ENCODE assay signal across 21 cellular contexts in genomic region chr11:111352935-111353695, GRCh38. TPM values are rescaled to one million over a fixed set of nuclear protein-coding genes. Genes with fewer than 3 reads are reported as not detected.
DNase-seq lines count a peak whose midpoint lies in the region; ATAC-seq, FAIRE-seq and TF ChIP-seq lines count a peak whose summit lies in the region.
"Had no signal": no experiment of that assay in that cellular context is flagged by ENCODE, and none has a peak within 500 bp of the region (broad histone marks: within the 10 kb centered on the region; RNA-seq: fewer than 3 reads in every experiment).

No MANE protein-coding gene starts in this region.

- H3K36me3 Mint-ChIP-seq in nephron progenitor cell (ENCODE audit: low read depth), result no peaks in the 10 kb centered on the region
- H3K36me3 Mint-ChIP-seq: CD4-positive, alpha-beta memory T cell had no signal

- H3K4me2 ChIP-seq in HepG2 (ENCODE audit: low read depth, low read length), result no peak overlapping the region

- H3K27me3 ChIP-seq in HepG2 (ENCODE audit: control insufficient read depth in 1 of 2, insufficient read depth in 2 of 2, low read length in 2 of 2), result no peaks in the 10 kb centered on the region
- no peaks in the 10 kb centered on the region for H3K27me3 ChIP-seq in right lobe of liver
- H3K27me3 ChIP-seq in body of pancreas, result no peaks in the 10 kb centered on the region
- H3K27me3 ChIP-seq in ascending aorta, result no peaks in the 10 kb centered on the region
- H3K27me3 ChIP-seq: gastroesophageal sphincter, upper lobe of left lung had no signal

- FAIRE-seq in HepG2 (lab: Jason Lieb, UNC), result no peak

- TF ChIP-seq CTCF in HepG2 (CRISPR knock-in tag; IDR thresholded peaks at IDR 0.05) (no peak), right lobe of liver (IDR thresholded peaks at IDR 0.05) (no peak), body of pancreas (IDR thresholded peaks at IDR 0.05) (no peak), nephron progenitor cell (IDR thresholded peaks at IDR 0.05) (no peak), ascending aorta (IDR thresholded peaks at IDR 0.05) (no peak)

- BruUV-seq in HepG2 (replicated peaks; lab: Mats Ljungman, UMichigan), result no TSS peak

- H2AFZ ChIP-seq in HepG2 (ENCODE audit: low read length), result no peak overlapping the region

- H4K20me1 ChIP-seq in HepG2 (ENCODE audit: insufficient read depth, low read length), result no peaks in the 10 kb centered on the region

- peaks cover 22% of the 10 kb centered on the region for H3K27me3 Mint-ChIP-seq in nephron progenitor cell (ENCODE audit: low read depth, poor library complexity)

- H3K4me3 ChIP-seq in HepG2 (replicated peaks in 1 of 3; ENCODE audit: insufficient read depth in 1 of 3, low read depth in 2 of 3, low read length in 3 of 3), result no peak overlapping the region
- no peak overlapping the region for H3K4me3 ChIP-seq in right lobe of liver
- no peak overlapping the region for H3K4me3 ChIP-seq in body of pancreas
- no peak overlapping the region for H3K4me3 ChIP-seq in ascending aorta
- H3K4me3 ChIP-seq: gastroesophageal sphincter, upper lobe of left lung had no signal

- ATAC-seq in HepG2 (no peak), right lobe of liver (no peak), body of pancreas (peak; percentile 84), GM19455 (IDR thresholded peaks at IDR 0.05; ENCODE audit: unreplicated experiment) (no peak), GM19452 (IDR thresholded peaks at IDR 0.05; ENCODE audit: unreplicated experiment) (no peak)
- ATAC-seq: gastroesophageal sphincter had no signal

- no peak for TF ChIP-seq POLR2A in HepG2 (IDR thresholded peaks at IDR 0.05; ENCODE audit: insufficient read depth in 1 of 2, low read depth in 2 of 2, low read length in 2 of 2)
- no peak for TF ChIP-seq POLR2A in right lobe of liver (IDR thresholded peaks at IDR 0.05)
- TF ChIP-seq POLR2A in body of pancreas (IDR thresholded peaks at IDR 0.05), result no peak

- POLR2A ChIA-PET in HepG2 (lab: Yijun Ruan, JAX), result interaction anchor here (1.2 to 3.0 kb wide), 3 partner anchors 17 to 54 kb away, joined by 3 to 15 read pairs (median 6); partner anchors contain the start of gene POU2AF3

- H3K4me1 ChIP-seq in HepG2 (ENCODE audit: insufficient read depth, low read length) (peaks cover 77% of the 10 kb centered on the region), right lobe of liver (peaks cover 0 to 4% (median 0%) of the 10 kb centered on the region in 4 donors), body of pancreas (peaks cover 45% of the 10 kb centered on the region), ascending aorta (no peaks in the 10 kb centered on the region)
- H3K4me1 ChIP-seq: gastroesophageal sphincter, upper lobe of left lung had no signal

- H3K36me3 ChIP-seq in HepG2 (replicated peaks in 1 of 2; ENCODE audit: control insufficient read depth in 1 of 2, insufficient read depth in 2 of 2, low read length in 2 of 2) (no peaks in the 10 kb centered on the region), right lobe of liver (no peaks in the 10 kb centered on the region), body of pancreas (replicated peaks in 1 of 2; ENCODE audit: insufficient read depth in 1 of 2, low read depth in 2 of 2) (no peaks in the 10 kb centered on the region), ascending aorta (no peaks in the 10 kb centered on the region)
- H3K36me3 ChIP-seq: gastroesophageal sphincter, upper lobe of left lung had no signal

- intact Hi-C loops in HepG2 (cut with micrococcal nuclease; ENCODE audit: unreplicated experiment), result no loop called here
- intact Hi-C loops in right lobe of liver (cut with DNase I), result no loop called here
- intact Hi-C loops in body of pancreas (cut with DNase I), result no loop called here
- intact Hi-C loops in ascending aorta (cut with DNase I), result loop anchor here (10.0 kb wide), 1 partner anchor 48 kb away; no protein-coding TSS in a partner anchor

- H3K27ac ChIP-seq in HepG2 (ENCODE audit: extremely low read length, insufficient read depth, low read length), result no peak overlapping the region
- no peak overlapping the region for H3K27ac ChIP-seq in right lobe of liver
- peak overlapping the region; percentile 9 to 66 (median 50) for H3K27ac ChIP-seq in body of pancreas
- H3K27ac ChIP-seq in ascending aorta, result no peak overlapping the region
- H3K27ac ChIP-seq: epithelial cell of prostate, gastroesophageal sphincter had no signal

- no peaks in the 10 kb centered on the region for H3K79me2 ChIP-seq in HepG2 (ENCODE audit: insufficient read depth, low read length)

- in situ Hi-C loops in HepG2 (cut with HindIII; ENCODE audit: extremely low pct_ligation_motif_present, low pct_unique_long_range_greater_than_20kb), result no loop called here

- WGBS in HepG2 (ENCODE audit: low lambda C conversion rate), result 69% methylated on average over 8 of the region's 8 CpGs
- 73% methylated on average over 5 of the region's 8 CpGs for WGBS in right lobe of liver (ENCODE audit: insufficient coverage, low coverage, low lambda C conversion rate, missing lambda C conversion rate)
- WGBS in body of pancreas, 2 donors, result 25 to 40% methylated on average over 8 of the region's 8 CpGs

- H3K9me3 ChIP-seq in HepG2 (ENCODE audit: low read length), result no peaks in the 10 kb centered on the region
- no peaks in the 10 kb centered on the region for H3K9me3 ChIP-seq in right lobe of liver
- H3K9me3 ChIP-seq in body of pancreas, result no peaks in the 10 kb centered on the region
- H3K9me3 ChIP-seq in ascending aorta, result no peaks in the 10 kb centered on the region
- H3K9me3 ChIP-seq: gastroesophageal sphincter, upper lobe of left lung had no signal

- H3K27ac Mint-ChIP-seq in nephron progenitor cell, result peak overlapping the region; percentile 70
- H3K27ac Mint-ChIP-seq: activated naive CD4-positive, alpha-beta T cell treated with anti-CD3 and anti-CD28 coated beads for 36 hours; T-helper 1 cell treated with Interleukin-12 subunit alpha and Interleukin-12 subunit beta and Interleukin-4 antibody, amounts not matched to agents 30 μg/mL and 1 μg/mL, for 36 hours had no signal

- H3K4me3 Mint-ChIP-seq in nephron progenitor cell, result peak overlapping the region; percentile 30
- H3K4me3 Mint-ChIP-seq: activated naive CD4-positive, alpha-beta T cell treated with anti-CD3 and anti-CD28 coated beads for 36 hours; CD4-positive, alpha-beta memory T cell; T-helper 1 cell treated with Interleukin-12 subunit alpha and Interleukin-12 subunit beta and Interleukin-4 antibody, amounts not matched to agents 30 μg/mL and 1 μg/mL, for 36 hours had no signal

- no peak for TF ChIP-seq RAD21 in HepG2 (CRISPR knock-in tag; IDR thresholded peaks at IDR 0.05)

- H3K9ac ChIP-seq in HepG2 (ENCODE audit: insufficient read depth, low read depth, low read length), result no peak overlapping the region

- peaks cover 33% of the 10 kb centered on the region for H3K4me1 Mint-ChIP-seq in nephron progenitor cell
- H3K4me1 Mint-ChIP-seq: CD4-positive, alpha-beta memory T cell had no signal

- DNase-seq in HepG2 (ENCODE audit: low spot score), result no peak
- DNase-seq in right lobe of liver, result no peak
- DNase-seq in body of pancreas, result peak; percentile 60 to 78 (median 72)
- DNase-seq in nephron progenitor cell, result no peak
- no peak for DNase-seq in ascending aorta (ENCODE audit: low spot score in 2 of 2)
- no peak for DNase-seq in stimulated activated CD4-positive, alpha-beta T cell treated with anti-CD3 and anti-CD28 coated beads, Interleukin-2, amount 100 ng/mL, for 48 hours
- DNase-seq: activated CD8-positive, alpha-beta memory T cell treated with anti-CD3 and anti-CD28 coated beads, Interleukin-2, amount 50 U/mL, for 4 hours; activated naive CD4-positive, alpha-beta T cell treated with anti-CD3 and anti-CD28 coated beads for 36 hours; CD4-positive, alpha-beta memory T cell; DMS79 treated with DMSO at 0.1 percent for 48 hours; GOT3; NCI-H146; NCI-H2227 treated with DMSO at 0.1 percent for 48 hours; stimulated activated CD4-positive, alpha-beta T cell treated with anti-CD3 and anti-CD28 coated beads, Interleukin-4, amount 100 ng/mL, for 1 hour; upper lobe of left lung had no signal

- H3K9me3 Mint-ChIP-seq in nephron progenitor cell, result no peaks in the 10 kb centered on the region
- H3K9me3 Mint-ChIP-seq: activated naive CD4-positive, alpha-beta T cell treated with anti-CD3 and anti-CD28 coated beads for 36 hours; CD4-positive, alpha-beta memory T cell; T-helper 1 cell treated with Interleukin-12 subunit alpha and Interleukin-12 subunit beta and Interleukin-4 antibody, amounts not matched to agents 30 μg/mL and 1 μg/mL, for 36 hours had no signal

- no peak for TF ChIP-seq EP300 in HepG2 (IDR thresholded peaks at IDR 0.05; ENCODE audit: low read depth in 2 of 2, low read length in 2 of 2)
- TF ChIP-seq EP300 in HepG2 (CRISPR knock-in tag; IDR thresholded peaks at IDR 0.05; ENCODE audit: borderline replicate concordance), result no peak

- CTCF ChIA-PET in HepG2 (lab: Yijun Ruan, JAX; ENCODE audit: low intra/inter-chr PET ratio, low total read pairs), result no interaction called here

RNA-seq across cellular contexts. Expression of gene POU2AF1, which starts 26.0 kb away (rescaled TPM):
- total RNA-seq in HepG2 (2016; rRNA removed; fragmentation: Illumina TruSeq; extraction: Trizol) (1.8 and 1.9 TPM in 2 replicates), right lobe of liver (1 to 10 TPM in 2 of 6 experiments, under 1 TPM in 4; 0.06 to 2.4 (median 0.63) TPM), body of pancreas (1 to 10 TPM in 1 of 2 donors, not detected in 1; 8.9 TPM), ascending aorta (0.11 TPM)
- 0.40 and 0.53 TPM in 2 replicates for total RNA-seq in HepG2 (2016; cell fraction: cytosol; rRNA removed; fragmentation: Illumina TruSeq; extraction: Trizol; ENCODE audit: low read depth)
- total RNA-seq in HepG2 (2016; cell fraction: insoluble cytoplasmic fraction; rRNA removed; fragmentation: Illumina TruSeq; extraction: Trizol), result 1.0 and 1.1 TPM in 2 replicates
- 0.65 and 2.2 TPM in 2 replicates for total RNA-seq in HepG2 (2016; cell fraction: membrane; rRNA removed; fragmentation: Illumina TruSeq; extraction: Trizol)
- 0.81 and 1.8 TPM in 2 replicates for total RNA-seq in HepG2 (2016; cell fraction: nucleus; rRNA removed; fragmentation: Illumina TruSeq; extraction: Trizol)
- 3.6 and 5.3 TPM in 2 replicates for polyA plus RNA-seq in HepG2 (2011; rRNA removed)
- 3.0 and 3.2 TPM in 2 replicates for polyA plus RNA-seq in HepG2 (2011; cell fraction: cytosol; rRNA removed)
- 8.2 and 10.5 TPM in 2 replicates for polyA plus RNA-seq in HepG2 (2011; cell fraction: nucleus; rRNA removed)
- polyA plus RNA-seq in HepG2 (2012), result 4.9 and 6.1 TPM in 2 replicates
- 0.52 and 0.81 TPM in 2 replicates for polyA plus RNA-seq in HepG2 (2016; cell fraction: cytosol; fragmentation: Illumina TruSeq; extraction: Trizol; ENCODE audit: low read depth)
- 2.3 and 2.6 TPM in 2 replicates for polyA plus RNA-seq in HepG2 (2016; cell fraction: insoluble cytoplasmic fraction; fragmentation: Illumina TruSeq; extraction: Trizol; ENCODE audit: low read depth)
- 1.4 TPM in 2 replicates for polyA plus RNA-seq in HepG2 (2016; cell fraction: membrane; fragmentation: Illumina TruSeq; extraction: Trizol; ENCODE audit: low read depth)
- 3.4 and 4.0 TPM in 2 replicates for polyA plus RNA-seq in HepG2 (2016; cell fraction: nucleus; fragmentation: Illumina TruSeq; extraction: Trizol; ENCODE audit: insufficient read depth, low read depth)
- polyA minus RNA-seq in HepG2 (2011; rRNA and poly(A)+ RNA removed; ENCODE audit: low replicate concordance), result 0.28 and 3.3 TPM in 2 replicates
- polyA minus RNA-seq in HepG2 (2011; cell fraction: cytosol; rRNA and poly(A)+ RNA removed), result 3.1 and 3.6 TPM in 2 replicates
- 4.1 and 5.3 TPM in 2 replicates for polyA minus RNA-seq in HepG2 (2011; cell fraction: nucleus; rRNA and poly(A)+ RNA removed)
- total RNA-seq: A673 had no signal

RNA-seq across cellular contexts. Expression of gene POU2AF3, which starts 54.8 kb away (rescaled TPM):
- total RNA-seq in HepG2 (2016; rRNA removed; fragmentation: Illumina TruSeq; extraction: Trizol) (4.9 and 7.8 TPM in 2 replicates), right lobe of liver (under 1 TPM; 0.39 to 0.86 (median 0.52) TPM), body of pancreas (10 to 100 TPM in 1 of 2 donors, 1 to 10 TPM in 1; 1.0 to 10.9 TPM), ascending aorta (not detected)
- total RNA-seq in HepG2 (2016; cell fraction: cytosol; rRNA removed; fragmentation: Illumina TruSeq; extraction: Trizol; ENCODE audit: low read depth), result 2.0 and 2.8 TPM in 2 replicates
- 5.5 and 7.3 TPM in 2 replicates for total RNA-seq in HepG2 (2016; cell fraction: insoluble cytoplasmic fraction; rRNA removed; fragmentation: Illumina TruSeq; extraction: Trizol)
- total RNA-seq in HepG2 (2016; cell fraction: membrane; rRNA removed; fragmentation: Illumina TruSeq; extraction: Trizol), result 3.5 and 4.6 TPM in 2 replicates
- 10.6 and 11.1 TPM in 2 replicates for total RNA-seq in HepG2 (2016; cell fraction: nucleus; rRNA removed; fragmentation: Illumina TruSeq; extraction: Trizol)
- 70.7 and 71.2 TPM in 2 replicates for polyA plus RNA-seq in HepG2 (2011; rRNA removed)
- polyA plus RNA-seq in HepG2 (2011; cell fraction: cytosol; rRNA removed), result 32.5 and 33.6 TPM in 2 replicates
- polyA plus RNA-seq in HepG2 (2011; cell fraction: nucleus; rRNA removed), result 175 and 193 TPM in 2 replicates
- polyA plus RNA-seq in HepG2 (2012), result 26.6 and 28.4 TPM in 2 replicates
- 4.2 and 5.4 TPM in 2 replicates for polyA plus RNA-seq in HepG2 (2016; cell fraction: cytosol; fragmentation: Illumina TruSeq; extraction: Trizol; ENCODE audit: low read depth)
- polyA plus RNA-seq in HepG2 (2016; cell fraction: insoluble cytoplasmic fraction; fragmentation: Illumina TruSeq; extraction: Trizol; ENCODE audit: low read depth), result 13.1 and 13.8 TPM in 2 replicates
- 6.0 and 7.4 TPM in 2 replicates for polyA plus RNA-seq in HepG2 (2016; cell fraction: membrane; fragmentation: Illumina TruSeq; extraction: Trizol; ENCODE audit: low read depth)
- 47.2 and 50.2 TPM in 2 replicates for polyA plus RNA-seq in HepG2 (2016; cell fraction: nucleus; fragmentation: Illumina TruSeq; extraction: Trizol; ENCODE audit: insufficient read depth, low read depth)
- polyA minus RNA-seq in HepG2 (2011; rRNA and poly(A)+ RNA removed; ENCODE audit: low replicate concordance), result 20.8 TPM in 1 of 2 replicates, not detected in the other
- 5.8 and 9.0 TPM in 2 replicates for polyA minus RNA-seq in HepG2 (2011; cell fraction: cytosol; rRNA and poly(A)+ RNA removed)
- 18.3 and 18.5 TPM in 2 replicates for polyA minus RNA-seq in HepG2 (2011; cell fraction: nucleus; rRNA and poly(A)+ RNA removed)
- total RNA-seq: activated naive CD4-positive, alpha-beta T cell treated with anti-CD3 and anti-CD28 coated beads for 36 hours; CD4-positive, alpha-beta memory T cell had no signal
- polyA plus RNA-seq: CD4-positive, alpha-beta memory T cell had no signal

Comparison
In these comparisons a context has a peak if more than half of its experiments do, and no peak if none do; other contexts are left out.
1. DNase-seq: peak in body of pancreas (4 of 4); none in HepG2 (single experiment), right lobe of liver (0 of 3), nephron progenitor cell (single experiment), ascending aorta (0 of 2) and stimulated activated CD4-positive, alpha-beta T cell treated with anti-CD3 and anti-CD28 coated beads, Interleukin-2, amount 100 ng/mL, for 48 hours (0 of 2).
2. H3K27ac ChIP-seq: peak in body of pancreas (4 of 4); none in HepG2 (single experiment), right lobe of liver (0 of 3) and ascending aorta (0 of 2).